ENCODE assay signal across 34 cellular contexts in genomic region chr10:57775250-57775649, GRCh38.
"Had no signal": no experiment of that assay in that cellular context is flagged by ENCODE, and none has a peak within 500 bp of the region (broad histone marks: within the 10 kb centered on the region; RNA-seq: fewer than 3 reads in every experiment).

No MANE protein-coding gene starts in this region.

- H3K27me3 ChIP-seq: MG63 had no signal

- H3K9me3 ChIP-seq: MG63 had no signal

- DNase-seq: Karpas-422, Kasumi-1, MG63, MM.1S, MV-4-11, NCI-H1048, NCI-H1092, NCI-H1092 treated with DMSO at 0.1 percent for 48 hours, NCI-H1105, NCI-H1105 treated with DMSO at 0.1 percent for 48 hours, NCI-H1417, NCI-H1417 treated with DMSO at 0.1 percent for 48 hours, NCI-H1436, NCI-H1436 treated with DMSO at 0.1 percent for 48 hours, NCI-H146, NCI-H1694, NCI-H1694 treated with DMSO at 0.1 percent for 48 hours, NCI-H187, NCI-H187 treated with DMSO at 0.1 percent for 48 hours, NCI-H1930, NCI-H2029, NCI-H2029 treated with DMSO at 0.1 percent for 48 hours, NCI-H2081, NCI-H2081 treated with DMSO at 0.1 percent for 48 hours, NCI-H2107, NCI-H2171, NCI-H2171 treated with DMSO at 0.1 percent for 48 hours, NCI-H2227 treated with DMSO at 0.1 percent for 48 hours, NCI-H226, NCI-H345, NCI-H446, NCI-H446 treated with DMSO at 0.1 percent for 48 hours, NCI-H510A had no signal

- H3K36me3 ChIP-seq: MG63 had no signal

- H3K27ac ChIP-seq: KMS-11 had no signal

- H3K4me3 ChIP-seq: MG63 had no signal
